In genomic region chr2:212114489-212114888, GRCh38 we compare ENCODE assay signal across 25 cellular contexts.
"Had no signal": no experiment of that assay in that cellular context is flagged by ENCODE, and none has a peak within 500 bp of the region (broad histone marks: within the 10 kb centered on the region; RNA-seq: fewer than 3 reads in every experiment).

No MANE protein-coding gene starts in this region.

- H3K27ac Mint-ChIP-seq: activated CD8-positive, alpha-beta T cell treated with anti-CD3 and anti-CD28 coated beads for 36 hours; activated naive CD8-positive, alpha-beta T cell; activated T-helper 17 cell treated with anti-CD3 and anti-CD28 coated beads, Interleukin-2, amount 50 U/mL, for 72 hours; WTC11 had no signal

- H3K27me3 ChIP-seq: adrenal gland, body of pancreas had no signal

- H3K4me1 Mint-ChIP-seq: activated T-helper 17 cell treated with anti-CD3 and anti-CD28 coated beads, Interleukin-2, amount 50 U/mL, for 72 hours had no signal

- H3K36me3 ChIP-seq: adrenal gland had no signal

- H3K36me3 Mint-ChIP-seq: activated naive CD8-positive, alpha-beta T cell had no signal

- H3K27me3 Mint-ChIP-seq: activated CD8-positive, alpha-beta T cell treated with anti-CD3 and anti-CD28 coated beads for 36 hours; activated naive CD8-positive, alpha-beta T cell; activated T-helper 17 cell treated with anti-CD3 and anti-CD28 coated beads, Interleukin-2, amount 50 U/mL, for 72 hours had no signal

- H3K9me3 ChIP-seq: adrenal gland, body of pancreas had no signal

- ATAC-seq: activated CD8-positive, alpha-beta T cell treated with anti-CD3 and anti-CD28 coated beads for 36 hours; activated T-cell treated with anti-CD3 and anti-CD28 coated beads, Interleukin-2, amount 50 U/mL, for 4 hours; activated T-helper 17 cell treated with anti-CD3 and anti-CD28 coated beads, Interleukin-2, amount 50 U/mL, for 72 hours; body of pancreas; WTC11 had no signal

- DNase-seq: activated CD4-positive, alpha-beta T cell treated with anti-CD3 and anti-CD28 coated beads for 1 hour; activated CD4-positive, alpha-beta T cell treated with anti-CD3 and anti-CD28 coated beads for 48 hours; activated CD4-positive, alpha-beta T cell treated with anti-CD3 and anti-CD28 coated beads, Interleukin-2, amount 50 U/mL, for 1 hour; activated CD4-positive, alpha-beta T cell treated with anti-CD3 and anti-CD28 coated beads, Interleukin-2, amount 50 U/mL, for 48 hours; activated CD8-positive, alpha-beta memory T cell treated with anti-CD3 and anti-CD28 coated beads for 24 hours; activated CD8-positive, alpha-beta T cell treated with anti-CD3 and anti-CD28 coated beads for 36 hours; activated effector memory CD4-positive, alpha-beta T cell treated with Interleukin-2 at 50 U/mL for 16 hours; activated gamma-delta T cell treated with Interleukin-2 at 50 U/mL for 16 hours; activated naive CD4-positive, alpha-beta T cell treated with anti-CD3 and anti-CD28 coated beads, Interleukin-2, amount 50 U/mL, for 16 hours; activated naive CD4-positive, alpha-beta T cell treated with Interleukin-2 at 50 U/mL for 16 hours; activated T-cell treated with anti-CD3 and anti-CD28 coated beads, Interleukin-2, amount 50 U/mL, for 4 hours; adrenal gland; amygdala; aorta; body of pancreas; caudate nucleus; effector CD8-positive, alpha-beta T cell; foreskin fibroblast; head of caudate nucleus; T-helper 2 cell had no signal

- H3K4me3 Mint-ChIP-seq: activated CD8-positive, alpha-beta T cell treated with anti-CD3 and anti-CD28 coated beads for 36 hours; activated naive CD8-positive, alpha-beta T cell; activated T-cell treated with anti-CD3 and anti-CD28 coated beads, Interleukin-2, amount 50 U/mL, for 4 hours; activated T-helper 17 cell treated with anti-CD3 and anti-CD28 coated beads, Interleukin-2, amount 50 U/mL, for 72 hours; WTC11 had no signal

- H3K9me3 Mint-ChIP-seq: activated CD8-positive, alpha-beta T cell treated with anti-CD3 and anti-CD28 coated beads for 36 hours had no signal

- H3K4me1 ChIP-seq: adrenal gland, body of pancreas had no signal

- H3K4me3 ChIP-seq: adrenal gland, body of pancreas had no signal

- H3K27ac ChIP-seq: adrenal gland, body of pancreas, epithelial cell of prostate, VCaP had no signal
